11 cellular contexts compared by ENCODE assay signal in the genomic region with DNA sequence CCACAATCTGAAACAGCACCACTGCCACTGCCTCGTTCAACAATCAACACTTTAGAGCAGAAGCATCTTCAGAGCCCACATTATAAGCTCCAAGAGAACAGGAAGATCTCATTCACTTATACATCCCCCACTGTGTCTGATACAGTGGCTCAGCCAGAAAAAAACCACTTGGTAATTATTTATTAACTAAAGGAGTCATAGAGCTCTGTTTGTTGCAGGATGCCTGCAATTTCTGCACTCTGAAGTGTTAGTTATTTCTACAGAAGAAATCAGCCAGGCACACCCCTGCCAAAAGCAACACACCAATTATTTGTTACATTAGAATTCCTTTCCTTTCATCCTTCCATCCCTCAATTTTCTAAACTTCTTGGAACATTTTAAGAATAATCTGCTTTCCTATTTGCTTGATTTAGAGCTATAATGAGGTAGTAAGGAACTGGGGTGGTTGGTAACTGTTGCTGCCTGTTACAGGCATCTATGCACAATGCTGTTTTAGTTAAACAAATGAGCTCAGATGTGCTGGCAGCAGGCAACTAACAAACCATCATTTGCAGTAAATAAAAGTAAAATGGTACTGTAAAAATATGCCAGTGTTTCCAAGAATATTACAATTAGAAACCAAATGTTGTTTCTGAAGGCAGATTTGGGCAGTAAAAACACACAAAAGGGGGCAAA. TPM values are rescaled to one million over a fixed set of nuclear protein-coding genes. Genes with fewer than 3 reads are reported as not detected.
A peak's percentile ranks its signal among the peaks of the same experiment; 100 is the strongest.
DNase-seq lines count a peak whose midpoint lies in the region; ATAC-seq, FAIRE-seq and TF ChIP-seq lines count a peak whose summit lies in the region.
"Had no signal": no experiment of that assay in that cellular context is flagged by ENCODE, and none has a peak within 500 bp of the region (broad histone marks: within the 10 kb centered on the region; RNA-seq: fewer than 3 reads in every experiment).

No MANE protein-coding gene starts in this region.

- CTCF ChIA-PET in GM10248 (lab: Yijun Ruan, JAX), result interaction anchor here (0.8 to 2.9 kb wide), 4 partner anchors 10 to 76 kb away, joined by 3 to 8 read pairs (median 4); no protein-coding TSS in a partner anchor

- peak; percentile 66 for ATAC-seq in GM21825 (IDR thresholded peaks at IDR 0.05; ENCODE audit: unreplicated experiment)
- ATAC-seq in activated T-helper 17 cell treated with anti-CD3 and anti-CD28 coated beads, Interleukin-2, amount 50 U/mL, for 72 hours (replicated peaks), result no peak
- ATAC-seq: HCT116 had no signal

- FAIRE-seq in HTR-8/SVneo (lab: Jason Lieb, UNC), result no peak
- FAIRE-seq: TTC549 had no signal

- in situ Hi-C loops in Caki2 (cut with HindIII; ENCODE audit: low pct_unique_long_range_greater_than_20kb, low sequenced_read_pairs), result no loop called here

- H3K27me3 Mint-ChIP-seq in activated T-helper 17 cell treated with anti-CD3 and anti-CD28 coated beads, Interleukin-2, amount 50 U/mL, for 72 hours, result no peaks in the 10 kb centered on the region

- H3K27ac Mint-ChIP-seq in activated T-helper 17 cell treated with anti-CD3 and anti-CD28 coated beads, Interleukin-2, amount 50 U/mL, for 72 hours, result peak overlapping the region; percentile 56

- no peaks in the 10 kb centered on the region for H3K9me3 Mint-ChIP-seq in activated T-helper 17 cell treated with anti-CD3 and anti-CD28 coated beads, Interleukin-2, amount 50 U/mL, for 72 hours

- peak; percentile 57 for DNase-seq in Caki2 (ENCODE audit: low read depth)
- peak; percentile 9 to 21 for DNase-seq in lung microvascular endothelial cell (ENCODE audit: low read depth in 2 of 2)
- no peak for DNase-seq in activated effector memory CD4-positive, alpha-beta T cell treated with Interleukin-2 at 50 U/mL for 16 hours
- no peak for DNase-seq in GM10248 (ENCODE audit: extremely low spot score)
- DNase-seq in NCI-H2081 treated with DMSO at 0.1 percent for 48 hours (lab: John Stamatoyannopoulos, UW), result no peak
- no peak for DNase-seq in HTR-8/SVneo (ENCODE audit: insufficient read length, low spot score)
- DNase-seq: DMS153 had no signal

- POLR2A ChIA-PET in GM10248 (lab: Yijun Ruan, JAX), result no interaction called here

- H3K4me1 Mint-ChIP-seq in activated T-helper 17 cell treated with anti-CD3 and anti-CD28 coated beads, Interleukin-2, amount 50 U/mL, for 72 hours, result peaks cover 37% of the 10 kb centered on the region

- no peak for TF ChIP-seq CTCF in GM10248 (IDR thresholded peaks at IDR 0.05; ENCODE audit: control extremely low read depth, extremely low read depth, low read depth, missing control alignments)

- peak overlapping the region; percentile 26 for H3K4me3 Mint-ChIP-seq in activated T-helper 17 cell treated with anti-CD3 and anti-CD28 coated beads, Interleukin-2, amount 50 U/mL, for 72 hours

- peaks cover 7% of the 10 kb centered on the region for H3K36me3 Mint-ChIP-seq in activated T-helper 17 cell treated with anti-CD3 and anti-CD28 coated beads, Interleukin-2, amount 50 U/mL, for 72 hours (ENCODE audit: low read depth)

RNA-seq across cellular contexts. Expression of a gene that starts 59.9 kb away (rescaled TPM):
- total RNA-seq in Caki2 (2014; rRNA removed; shearing (Covaris generic); ENCODE audit: low replicate concordance), result 34.6 and 47.1 TPM in 2 replicates
- 10 to 100 TPM; 77.1 to 81.1 TPM for total RNA-seq in activated T-helper 17 cell treated with anti-CD3 and anti-CD28 coated beads, Interleukin-2, amount 50 U/mL, for 72 hours
- 16.1 and 20.4 TPM in 2 replicates for total RNA-seq in lung microvascular endothelial cell

Comparison
In these comparisons a context has a peak if more than half of its experiments do, and no peak if none do; other contexts are left out.
1. DNase-seq: peak in Caki2 (single experiment) and lung microvascular endothelial cell (2 of 2); none in activated effector memory CD4-positive, alpha-beta T cell treated with Interleukin-2 at 50 U/mL for 16 hours (single experiment), GM10248 (single experiment), NCI-H2081 treated with DMSO at 0.1 percent for 48 hours (single experiment) and HTR-8/SVneo (single experiment).